ENCODE assay signal across 18 cellular contexts in the genomic region with DNA sequence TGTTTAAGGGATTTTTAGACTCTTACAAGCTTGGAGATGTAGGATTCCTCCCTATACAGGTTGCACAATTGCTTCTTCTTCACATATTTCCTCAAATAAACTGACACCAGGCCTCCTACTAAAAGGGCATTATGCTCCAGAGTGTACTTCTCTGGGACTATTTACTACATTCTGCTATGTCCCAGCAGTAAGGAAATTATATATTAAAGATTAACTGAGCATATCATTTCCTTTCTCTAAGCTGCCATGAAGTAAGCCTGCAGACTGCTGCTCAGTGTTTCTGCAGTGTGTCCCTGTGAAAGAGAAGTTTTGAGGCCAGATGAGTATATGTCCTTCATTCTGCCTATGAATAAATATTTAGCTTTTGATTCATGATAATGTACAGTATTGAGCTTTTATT.
"Had no signal": no experiment of that assay in that cellular context is flagged by ENCODE, and none has a peak within 500 bp of the region (broad histone marks: within the 10 kb centered on the region; RNA-seq: fewer than 3 reads in every experiment).

No MANE protein-coding gene starts in this region.

- H3K36me3 Mint-ChIP-seq: activated naive CD4-positive, alpha-beta T cell treated with anti-CD3 and anti-CD28 coated beads, Interleukin-2, amount 10 ng/mL, durations not matched to agents 7 days and 5 days; stimulated activated memory B cell treated with anti-CD40 and anti-IgM and Interleukin-4, amounts not matched to agents 10 μg/mL and 1 μg/mL and 100 μg/mL, for 72 hours; WTC11 had no signal

- H3K27ac ChIP-seq: body of pancreas, spleen, tibial artery, vagina had no signal

- DNase-seq: activated CD4-positive, alpha-beta T cell treated with anti-CD3 and anti-CD28 coated beads for 48 hours; activated naive CD4-positive, alpha-beta T cell treated with anti-CD3 and anti-CD28 coated beads, Interleukin-2, amount 10 ng/mL, durations not matched to agents 7 days and 5 days; body of pancreas; central memory CD4-positive, alpha-beta T cell; cortex of kidney; effector memory CD8-positive, alpha-beta T cell; hypothalamus; left cardiac atrium; mammary epithelial cell; posterior cingulate gyrus; right cardiac atrium; spleen; stimulated activated CD4-positive, alpha-beta T cell treated with anti-CD3 and anti-CD28 coated beads, Interleukin-1b, Interleukin-23, amount 100 ng/mL, for 48 hours; tibial artery had no signal

- H3K4me1 Mint-ChIP-seq: activated naive CD4-positive, alpha-beta T cell treated with anti-CD3 and anti-CD28 coated beads, Interleukin-2, amount 10 ng/mL, durations not matched to agents 7 days and 5 days; stimulated activated memory B cell treated with anti-CD40 and anti-IgM and Interleukin-4, amounts not matched to agents 10 μg/mL and 1 μg/mL and 100 μg/mL, for 72 hours had no signal

- H3K27ac Mint-ChIP-seq: activated naive CD4-positive, alpha-beta T cell treated with anti-CD3 and anti-CD28 coated beads, Interleukin-2, amount 10 ng/mL, durations not matched to agents 7 days and 5 days; effector memory CD8-positive, alpha-beta T cell; stimulated activated memory B cell treated with anti-CD40 and anti-IgM and Interleukin-4, amounts not matched to agents 10 μg/mL and 1 μg/mL and 100 μg/mL, for 72 hours; T-helper 1 cell treated with Interleukin-12 subunit alpha and Interleukin-12 subunit beta and Interleukin-4 antibody, amounts not matched to agents 30 μg/mL and 1 μg/mL, for 36 hours had no signal

- H3K36me3 ChIP-seq: spleen, tibial artery, vagina had no signal

- H3K27me3 Mint-ChIP-seq: activated naive CD4-positive, alpha-beta T cell treated with anti-CD3 and anti-CD28 coated beads, Interleukin-2, amount 10 ng/mL, durations not matched to agents 7 days and 5 days; effector memory CD8-positive, alpha-beta T cell; stimulated activated memory B cell treated with anti-CD40 and anti-IgM and Interleukin-4, amounts not matched to agents 10 μg/mL and 1 μg/mL and 100 μg/mL, for 72 hours had no signal

- H3K9me3 Mint-ChIP-seq: activated naive CD4-positive, alpha-beta T cell treated with anti-CD3 and anti-CD28 coated beads, Interleukin-2, amount 10 ng/mL, durations not matched to agents 7 days and 5 days; effector memory CD8-positive, alpha-beta T cell; T-helper 1 cell treated with Interleukin-12 subunit alpha and Interleukin-12 subunit beta and Interleukin-4 antibody, amounts not matched to agents 30 μg/mL and 1 μg/mL, for 36 hours; WTC11 had no signal

- H3K4me1 ChIP-seq: body of pancreas, spleen, tibial artery had no signal

- H3K9me3 ChIP-seq: body of pancreas, spleen, tibial artery, vagina had no signal

- H3K27me3 ChIP-seq: body of pancreas, spleen, tibial artery, vagina had no signal

- H3K4me3 ChIP-seq: body of pancreas, spleen, tibial artery, vagina had no signal

- H3K4me3 Mint-ChIP-seq: activated naive CD4-positive, alpha-beta T cell treated with anti-CD3 and anti-CD28 coated beads, Interleukin-2, amount 10 ng/mL, durations not matched to agents 7 days and 5 days; effector memory CD8-positive, alpha-beta T cell; stimulated activated memory B cell treated with anti-CD40 and anti-IgM and Interleukin-4, amounts not matched to agents 10 μg/mL and 1 μg/mL and 100 μg/mL, for 72 hours; T-helper 1 cell treated with Interleukin-12 subunit alpha and Interleukin-12 subunit beta and Interleukin-4 antibody, amounts not matched to agents 30 μg/mL and 1 μg/mL, for 36 hours; WTC11 had no signal
